In genomic region chr22:37533995-37534394, GRCh38 we compare ENCODE assay signal across 9 cellular contexts. TPM values are rescaled to one million over a fixed set of nuclear protein-coding genes. Genes with fewer than 3 reads are reported as not detected.
A peak's percentile ranks its signal among the peaks of the same experiment; 100 is the strongest.
DNase-seq lines count a peak whose midpoint lies in the region; ATAC-seq, FAIRE-seq and TF ChIP-seq lines count a peak whose summit lies in the region.
"Had no signal": no experiment of that assay in that cellular context is flagged by ENCODE, and none has a peak within 500 bp of the region (broad histone marks: within the 10 kb centered on the region; RNA-seq: fewer than 3 reads in every experiment).

No MANE protein-coding gene starts in this region.

- H3K9me3 ChIP-seq in K562 (replicated peaks; ENCODE audit: control insufficient read depth, insufficient read depth, low read depth, low read length): no peaks in the 10 kb centered on the region

- POLR2A ChIA-PET in K562 (lab: Yijun Ruan, JAX): interaction anchor here (1.1 kb wide), 1 partner anchor 28 kb away, joined by 3 read pairs; no protein-coding TSS in a partner anchor

- no peak overlapping the region for H3K4me3 ChIP-seq in K562

- no peak for ATAC-seq in activated CD8-positive, alpha-beta memory T cell treated with anti-CD3 and anti-CD28 coated beads, Interleukin-2, amount 10 ng/mL, durations not matched to agents 7 days and 5 days
- ATAC-seq in K562 (no peak), GM21619 (IDR thresholded peaks at IDR 0.05; ENCODE audit: unreplicated experiment) (no peak), GM21786 (IDR thresholded peaks at IDR 0.05; ENCODE audit: unreplicated experiment) (no peak)
- peak; percentile 11 for ATAC-seq in stimulated activated memory B cell treated with anti-CD40 and anti-IgM and Interleukin-4, amounts not matched to agents 10 μg/mL and 1 μg/mL and 100 μg/mL, for 72 hours

- no peak overlapping the region for H3K4me2 ChIP-seq in K562 (ENCODE audit: insufficient read depth, low read length)

- no peak overlapping the region for H3K9ac ChIP-seq in K562 (ENCODE audit: insufficient read depth in 1 of 2, low read depth in 2 of 2, low read length in 2 of 2)

- H3K27ac ChIP-seq in K562 (ENCODE audit: extremely low read depth, low read depth, low read length): no peak overlapping the region

- no peaks in the 10 kb centered on the region for H3K36me3 ChIP-seq in K562 (ENCODE audit: control insufficient read depth, insufficient read depth, low read length)

- TF ChIP-seq POLR2A in K562 (conservative IDR thresholded peaks at IDR 0.05): no peak

- no peak for TF ChIP-seq EP300 in K562 (IDR thresholded peaks at IDR 0.05; ENCODE audit: low read length)

- peaks cover 35% of the 10 kb centered on the region for H3K4me1 Mint-ChIP-seq in activated CD8-positive, alpha-beta memory T cell treated with anti-CD3 and anti-CD28 coated beads, Interleukin-2, amount 10 ng/mL, durations not matched to agents 7 days and 5 days
- H3K4me1 Mint-ChIP-seq in stimulated activated memory B cell treated with anti-CD40 and anti-IgM and Interleukin-4, amounts not matched to agents 10 μg/mL and 1 μg/mL and 100 μg/mL, for 72 hours: peaks cover 30% of the 10 kb centered on the region

- peaks cover 19% of the 10 kb centered on the region for H3K27me3 Mint-ChIP-seq in activated CD8-positive, alpha-beta memory T cell treated with anti-CD3 and anti-CD28 coated beads, Interleukin-2, amount 10 ng/mL, durations not matched to agents 7 days and 5 days
- peaks cover 22% of the 10 kb centered on the region for H3K27me3 Mint-ChIP-seq in stimulated activated memory B cell treated with anti-CD40 and anti-IgM and Interleukin-4, amounts not matched to agents 10 μg/mL and 1 μg/mL and 100 μg/mL, for 72 hours

- H3K9me3 Mint-ChIP-seq in activated CD8-positive, alpha-beta memory T cell treated with anti-CD3 and anti-CD28 coated beads, Interleukin-2, amount 10 ng/mL, durations not matched to agents 7 days and 5 days (ENCODE audit: low read depth): no peaks in the 10 kb centered on the region
- no peaks in the 10 kb centered on the region for H3K9me3 Mint-ChIP-seq in stimulated activated memory B cell treated with anti-CD40 and anti-IgM and Interleukin-4, amounts not matched to agents 10 μg/mL and 1 μg/mL and 100 μg/mL, for 72 hours
- H3K9me3 Mint-ChIP-seq: activated naive CD4-positive, alpha-beta T cell treated with anti-CD3 and anti-CD28 coated beads, Interleukin-2, amount 50 U/mL, for 24 hours had no signal

- intact Hi-C loops in K562 (cut with micrococcal nuclease) (no loop called here), posterior vena cava (cut with DNase I) (no loop called here)

- in situ Hi-C loops in K562 (cut with MboI): loop anchor here (5.0 kb wide), 1 partner anchor 68 kb away; no protein-coding TSS in a partner anchor

- H3K4me3 Mint-ChIP-seq in activated CD8-positive, alpha-beta memory T cell treated with anti-CD3 and anti-CD28 coated beads, Interleukin-2, amount 10 ng/mL, durations not matched to agents 7 days and 5 days: no peak overlapping the region
- H3K4me3 Mint-ChIP-seq in stimulated activated memory B cell treated with anti-CD40 and anti-IgM and Interleukin-4, amounts not matched to agents 10 μg/mL and 1 μg/mL and 100 μg/mL, for 72 hours: no peak overlapping the region
- H3K4me3 Mint-ChIP-seq: activated naive CD4-positive, alpha-beta T cell treated with anti-CD3 and anti-CD28 coated beads, Interleukin-2, amount 50 U/mL, for 24 hours had no signal

- WGBS in K562 (ENCODE audit: insufficient coverage, low coverage, missing lambda C conversion rate): 0% methylated on average over 9 of the region's 9 CpGs

- peak overlapping the region; percentile 33 for H3K27ac Mint-ChIP-seq in activated CD8-positive, alpha-beta memory T cell treated with anti-CD3 and anti-CD28 coated beads, Interleukin-2, amount 10 ng/mL, durations not matched to agents 7 days and 5 days
- H3K27ac Mint-ChIP-seq in stimulated activated memory B cell treated with anti-CD40 and anti-IgM and Interleukin-4, amounts not matched to agents 10 μg/mL and 1 μg/mL and 100 μg/mL, for 72 hours: no peak overlapping the region
- H3K27ac Mint-ChIP-seq: activated naive CD4-positive, alpha-beta T cell treated with anti-CD3 and anti-CD28 coated beads, Interleukin-2, amount 50 U/mL, for 24 hours had no signal

- no peaks in the 10 kb centered on the region for H4K20me1 ChIP-seq in K562 (replicated peaks; ENCODE audit: control insufficient read depth, insufficient read depth, low read length)

- peaks cover 6 to 10% of the 10 kb centered on the region in 2 experiments; a peak in 3 of 5 replicates for H3K4me1 ChIP-seq in K562 (replicated peaks in 1 of 2; ENCODE audit: control insufficient read depth in 2 of 2, insufficient read depth in 2 of 2, low read length in 2 of 2)

- CTCF ChIA-PET in activated CD8-positive, alpha-beta memory T cell treated with anti-CD3 and anti-CD28 coated beads, Interleukin-2, amount 10 ng/mL, durations not matched to agents 7 days and 5 days (lab: Charles Lee): interaction anchor here (1.2 to 1.9 kb wide), 4 partner anchors 11 to 58 kb away, joined by 4 to 15 read pairs (median 7); no protein-coding TSS in a partner anchor
- CTCF ChIA-PET in K562 (lab: Yijun Ruan, JAX; ENCODE audit: low intra/inter-chr PET ratio): no interaction called here

- no peak for TF ChIP-seq CTCF in K562 (IDR thresholded peaks at IDR 0.05 in 2 of 3, conservative IDR thresholded peaks at IDR 0.05 in 1 of 3; ENCODE audit: insufficient read depth in 2 of 3, low read depth in 1 of 3, low read length in 3 of 3)

- H2AFZ ChIP-seq in K562 (ENCODE audit: low read depth, low read length): no peak overlapping the region

- H3K36me3 Mint-ChIP-seq in activated CD8-positive, alpha-beta memory T cell treated with anti-CD3 and anti-CD28 coated beads, Interleukin-2, amount 10 ng/mL, durations not matched to agents 7 days and 5 days: no peaks in the 10 kb centered on the region
- no peaks in the 10 kb centered on the region for H3K36me3 Mint-ChIP-seq in stimulated activated memory B cell treated with anti-CD40 and anti-IgM and Interleukin-4, amounts not matched to agents 10 μg/mL and 1 μg/mL and 100 μg/mL, for 72 hours
- H3K36me3 Mint-ChIP-seq: activated naive CD4-positive, alpha-beta T cell treated with anti-CD3 and anti-CD28 coated beads, Interleukin-2, amount 50 U/mL, for 24 hours had no signal

- FAIRE-seq in K562 (lab: Jason Lieb, UNC): peak; percentile 68

- H3K79me2 ChIP-seq in K562 (ENCODE audit: control insufficient read depth, insufficient read depth, low read length): no peaks in the 10 kb centered on the region

- DNase-seq in activated CD8-positive, alpha-beta memory T cell treated with anti-CD3 and anti-CD28 coated beads, Interleukin-2, amount 10 ng/mL, durations not matched to agents 7 days and 5 days: no peak
- DNase-seq in activated CD8-positive, alpha-beta memory T cell treated with anti-CD3 and anti-CD28 coated beads for 24 hours: no peak
- DNase-seq in NCI-H524 (lab: John Stamatoyannopoulos, UW): peak; percentile 87 to 95
- DNase-seq in K562 (ENCODE audit: extremely low read depth in 1 of 4, low spot score in 3 of 4): peak in 1 of 4 experiments; percentile 24
- no peak for DNase-seq in posterior vena cava (ENCODE audit: low spot score)

- H3K27me3 ChIP-seq in K562 (ENCODE audit: control insufficient read depth in 2 of 2, insufficient read depth in 2 of 2, low read length in 2 of 2): no peaks in the 10 kb centered on the region

- no TSS peak for BruUV-seq in K562 (replicated peaks; lab: Mats Ljungman, UMichigan)

- TF ChIP-seq RAD21 in K562 (CRISPR knock-in tag; conservative IDR thresholded peaks at IDR 0.05 in 1 of 2, IDR thresholded peaks at IDR 0.05 in 1 of 2): no peak

- H3K9me1 ChIP-seq in K562 (ENCODE audit: control insufficient read depth, insufficient read depth, low read length): no peaks in the 10 kb centered on the region

RNA-seq across cellular contexts. Expression of gene CARD10, which starts 14.8 kb away (rescaled TPM):
- under 1 TPM in 1 of 2 experiments, not detected in 1; 0.16 TPM for total RNA-seq in activated CD8-positive, alpha-beta memory T cell treated with anti-CD3 and anti-CD28 coated beads, Interleukin-2, amount 10 ng/mL, durations not matched to agents 7 days and 5 days
- 5.4 and 20.1 TPM in 2 replicates for total RNA-seq in K562 (2011; cell fraction: chromatin; rRNA removed; ENCODE audit: low replicate concordance)
- 9.2 and 11.7 TPM in 2 replicates for total RNA-seq in K562 (2011; cell fraction: nucleolus; rRNA removed)
- 6.9 and 8.3 TPM in 2 replicates for total RNA-seq in K562 (2011; cell fraction: nucleoplasm; rRNA removed)
- total RNA-seq in K562 (2014; rRNA removed): 4.2 and 4.4 TPM in 2 replicates
- total RNA-seq in K562 (2014; rRNA removed; fragmentation: Illumina TruSeq; extraction: Trizol): 0.57 and 0.84 TPM in 2 replicates
- 1.6 TPM in 2 replicates for total RNA-seq in K562 (2015; rRNA removed; fragmentation: Illumina TruSeq; extraction: Trizol)
- 4.6 and 5.8 TPM in 2 replicates for total RNA-seq in K562 (2021)
- polyA plus RNA-seq in K562 (2011; rRNA removed): 3.0 and 4.2 TPM in 2 replicates
- polyA plus RNA-seq in K562 (2011; cell fraction: cytosol; rRNA removed): 4.8 and 9.8 TPM in 2 replicates
- polyA plus RNA-seq in K562 (2011; cell fraction: nucleus; rRNA removed): 14.1 and 18.7 TPM in 2 replicates
- 2.4 and 4.6 TPM in 2 replicates for polyA plus RNA-seq in K562 (2012)
- polyA plus RNA-seq in K562 (2014; fragmentation: Illumina TruSeq; extraction: Trizol): 1.5 and 3.2 TPM in 2 replicates
- under 1 TPM; 0.13 to 0.20 TPM for polyA plus RNA-seq in K562 (2014; fragmentation: Nextera tagmentation; extraction: Ambion mirVana)
- 3.6 and 5.8 TPM in 2 replicates for polyA plus RNA-seq in K562 (2014; rRNA removed)
- polyA minus RNA-seq in K562 (2011; rRNA and poly(A)+ RNA removed): 1.2 and 1.3 TPM in 2 replicates
- 5.9 TPM in 2 replicates for polyA minus RNA-seq in K562 (2011; cell fraction: cytosol; rRNA and poly(A)+ RNA removed)
- 4.6 and 4.7 TPM in 2 replicates for polyA minus RNA-seq in K562 (2011; cell fraction: nucleus; rRNA and poly(A)+ RNA removed)
- total RNA-seq in posterior vena cava: 10 to 100 TPM in 1 of 2 donors, 1 to 10 TPM in 1; 7.8 to 12.8 TPM

RNA-seq across cellular contexts. Expression of gene CDC42EP1, which starts 26.3 kb away (rescaled TPM):
- under 1 TPM; 0.42 to 0.47 TPM for total RNA-seq in activated CD8-positive, alpha-beta memory T cell treated with anti-CD3 and anti-CD28 coated beads, Interleukin-2, amount 10 ng/mL, durations not matched to agents 7 days and 5 days
- total RNA-seq in K562 (2011; cell fraction: chromatin; rRNA removed; ENCODE audit: low replicate concordance): 7.9 and 25.6 TPM in 2 replicates
- 22.5 and 24.0 TPM in 2 replicates for total RNA-seq in K562 (2011; cell fraction: nucleolus; rRNA removed)
- total RNA-seq in K562 (2011; cell fraction: nucleoplasm; rRNA removed): 13.4 and 14.2 TPM in 2 replicates
- total RNA-seq in K562 (2014; rRNA removed) (29.0 and 41.6 TPM in 2 replicates), K562 (2014; rRNA removed; fragmentation: Illumina TruSeq; extraction: Trizol) (2.7 and 3.2 TPM in 2 replicates), K562 (2015; rRNA removed; fragmentation: Illumina TruSeq; extraction: Trizol) (7.3 and 8.3 TPM in 2 replicates), K562 (2021) (62.8 and 70.2 TPM in 2 replicates), posterior vena cava (10 to 100 TPM; 56.2 to 59.3 TPM)
- polyA plus RNA-seq in K562 (2011; rRNA removed) (4.0 and 13.8 TPM in 2 replicates), K562 (2014; fragmentation: Illumina TruSeq; extraction: Trizol) (18.4 and 49.9 TPM in 2 replicates), K562 (2014; fragmentation: Nextera tagmentation; extraction: Ambion mirVana) (under 1 TPM; 0.67 to 0.69 TPM), K562 (2014; rRNA removed) (22.5 and 28.1 TPM in 2 replicates)
- 6.0 and 18.2 TPM in 2 replicates for polyA plus RNA-seq in K562 (2011; cell fraction: cytosol; rRNA removed)
- polyA plus RNA-seq in K562 (2011; cell fraction: nucleus; rRNA removed): 9.9 and 15.1 TPM in 2 replicates
- 24.9 and 50.5 TPM in 2 replicates for polyA plus RNA-seq in K562 (2012)
- 1.9 and 2.3 TPM in 2 replicates for polyA minus RNA-seq in K562 (2011; rRNA and poly(A)+ RNA removed)
- 12.7 and 21.9 TPM in 2 replicates for polyA minus RNA-seq in K562 (2011; cell fraction: cytosol; rRNA and poly(A)+ RNA removed)
- 10.2 and 10.6 TPM in 2 replicates for polyA minus RNA-seq in K562 (2011; cell fraction: nucleus; rRNA and poly(A)+ RNA removed)

RNA-seq across cellular contexts. Expression of gene LGALS2, which starts 45.9 kb away (rescaled TPM):
- total RNA-seq in activated CD8-positive, alpha-beta memory T cell treated with anti-CD3 and anti-CD28 coated beads, Interleukin-2, amount 10 ng/mL, durations not matched to agents 7 days and 5 days: not detected
- total RNA-seq in K562 (2011; cell fraction: chromatin; rRNA removed; ENCODE audit: low replicate concordance): not detected in 2 replicates
- total RNA-seq in K562 (2011; cell fraction: nucleolus; rRNA removed): not detected in 2 replicates
- not detected in 2 replicates for total RNA-seq in K562 (2011; cell fraction: nucleoplasm; rRNA removed)
- not detected in 2 replicates for total RNA-seq in K562 (2014; rRNA removed)
- total RNA-seq in K562 (2014; rRNA removed; fragmentation: Illumina TruSeq; extraction: Trizol): not detected in 2 replicates
- not detected in 2 replicates for total RNA-seq in K562 (2015; rRNA removed; fragmentation: Illumina TruSeq; extraction: Trizol)
- total RNA-seq in K562 (2021): not detected in 2 replicates
- not detected in 2 replicates for polyA plus RNA-seq in K562 (2011; rRNA removed)
- not detected in 2 replicates for polyA plus RNA-seq in K562 (2011; cell fraction: cytosol; rRNA removed)
- not detected in 2 replicates for polyA plus RNA-seq in K562 (2011; cell fraction: nucleus; rRNA removed)
- polyA plus RNA-seq in K562 (2012): 0.19 TPM in 1 of 2 replicates, not detected in the other
- polyA plus RNA-seq in K562 (2014; fragmentation: Illumina TruSeq; extraction: Trizol): not detected in 2 replicates
- not detected for polyA plus RNA-seq in K562 (2014; fragmentation: Nextera tagmentation; extraction: Ambion mirVana)
- not detected in 2 replicates for polyA plus RNA-seq in K562 (2014; rRNA removed)
- polyA minus RNA-seq in K562 (2011; rRNA and poly(A)+ RNA removed): not detected in 2 replicates
- not detected in 2 replicates for polyA minus RNA-seq in K562 (2011; cell fraction: cytosol; rRNA and poly(A)+ RNA removed)
- polyA minus RNA-seq in K562 (2011; cell fraction: nucleus; rRNA and poly(A)+ RNA removed): not detected in 2 replicates
- total RNA-seq in posterior vena cava: not detected

RNA-seq across cellular contexts. Expression of gene MFNG, which starts 47.8 kb away (rescaled TPM):
- 100 to 1,000 TPM; 196 to 220 TPM for total RNA-seq in activated CD8-positive, alpha-beta memory T cell treated with anti-CD3 and anti-CD28 coated beads, Interleukin-2, amount 10 ng/mL, durations not matched to agents 7 days and 5 days
- total RNA-seq in K562 (2011; cell fraction: chromatin; rRNA removed; ENCODE audit: low replicate concordance): 0.83 TPM in 1 of 2 replicates, not detected in the other
- total RNA-seq in K562 (2011; cell fraction: nucleolus; rRNA removed): not detected in 2 replicates
- not detected in 2 replicates for total RNA-seq in K562 (2011; cell fraction: nucleoplasm; rRNA removed)
- total RNA-seq in K562 (2014; rRNA removed) (0.53 and 0.54 TPM in 2 replicates), K562 (2014; rRNA removed; fragmentation: Illumina TruSeq; extraction: Trizol) (0.32 TPM in 1 of 2 replicates, not detected in the other), K562 (2015; rRNA removed; fragmentation: Illumina TruSeq; extraction: Trizol) (0.26 TPM in 1 of 2 replicates, not detected in the other), K562 (2021) (0.73 and 0.89 TPM in 2 replicates), posterior vena cava (10 to 100 TPM; 21.6 to 23.0 TPM)
- polyA plus RNA-seq in K562 (2011; rRNA removed) (0.08 and 0.38 TPM in 2 replicates), K562 (2014; fragmentation: Illumina TruSeq; extraction: Trizol) (0.14 and 0.16 TPM in 2 replicates), K562 (2014; fragmentation: Nextera tagmentation; extraction: Ambion mirVana) (not detected), K562 (2014; rRNA removed) (0.13 and 0.20 TPM in 2 replicates)
- 0.18 and 1.2 TPM in 2 replicates for polyA plus RNA-seq in K562 (2011; cell fraction: cytosol; rRNA removed)
- 0.10 and 1.6 TPM in 2 replicates for polyA plus RNA-seq in K562 (2011; cell fraction: nucleus; rRNA removed)
- 0.10 and 0.86 TPM in 2 replicates for polyA plus RNA-seq in K562 (2012)
- 0.49 TPM in 1 of 2 replicates, not detected in the other for polyA minus RNA-seq in K562 (2011; rRNA and poly(A)+ RNA removed)
- not detected in 2 replicates for polyA minus RNA-seq in K562 (2011; cell fraction: cytosol; rRNA and poly(A)+ RNA removed)
- polyA minus RNA-seq in K562 (2011; cell fraction: nucleus; rRNA and poly(A)+ RNA removed): not detected in 2 replicates

Comparison
In these comparisons a context has a peak if more than half of its experiments do, and no peak if none do; other contexts are left out.
1. DNase-seq: peak in NCI-H524 (2 of 2); none in activated CD8-positive, alpha-beta memory T cell treated with anti-CD3 and anti-CD28 coated beads, Interleukin-2, amount 10 ng/mL, durations not matched to agents 7 days and 5 days (single experiment), activated CD8-positive, alpha-beta memory T cell treated with anti-CD3 and anti-CD28 coated beads for 24 hours (single experiment) and posterior vena cava (single experiment).